In genomic region chr1:81449786-81450185, GRCh38 we compare ENCODE assay signal across 23 cellular contexts.
DNase-seq lines count a peak whose midpoint lies in the region; FAIRE-seq and TF ChIP-seq lines count a peak whose summit lies in the region.
"Had no signal": no experiment of that assay in that cellular context is flagged by ENCODE, and none has a peak within 500 bp of the region (broad histone marks: within the 10 kb centered on the region; RNA-seq: fewer than 3 reads in every experiment).

No MANE protein-coding gene starts in this region.

- intact Hi-C loops in mammary epithelial cell (cut with micrococcal nuclease) = loop anchor here (10.0 kb wide), 1 partner anchor 1235 kb away; no protein-coding TSS in a partner anchor
- intact Hi-C loops in MCF 10A (cut with micrococcal nuclease) = no loop called here
- intact Hi-C loops in activated T-helper 2 cell treated with anti-CD3 and anti-CD28 coated beads, Interferon-gamma antibody, Interleukin-2, Interleukin-4, amounts not matched to agents 10 μg/mL and 5 μg/mL and 100 μg/mL, durations not matched to agents 14 hours and 24 hours and 36 hours (cut with micrococcal nuclease) = no loop called here

- no peaks in the 10 kb centered on the region for H3K27me3 ChIP-seq in mammary epithelial cell (ENCODE audit: insufficient read depth, low read length)
- H3K27me3 ChIP-seq: MG63 had no signal

- no peak for FAIRE-seq in GM19239 (lab: Jason Lieb, UNC)
- FAIRE-seq: GM12891, H54, HTR-8/SVneo had no signal

- POLR2A ChIA-PET in MCF 10A (lab: Yijun Ruan, JAX) = interaction anchor here (1.2 kb wide), 1 partner anchor 16 kb away, joined by 3 read pairs; no protein-coding TSS in a partner anchor

- H3K27ac Mint-ChIP-seq in MCF 10A (ENCODE audit: low read depth, unreplicated experiment) = no peak overlapping the region
- no peak overlapping the region for H3K27ac Mint-ChIP-seq in activated T-helper 2 cell treated with anti-CD3 and anti-CD28 coated beads, Interferon-gamma antibody, Interleukin-2, Interleukin-4, amounts not matched to agents 10 μg/mL and 5 μg/mL and 100 μg/mL, durations not matched to agents 14 hours and 24 hours and 36 hours
- H3K27ac Mint-ChIP-seq: B cell; CD8-positive, alpha-beta T cell had no signal

- TF ChIP-seq CTCF in mammary epithelial cell (conservative IDR thresholded peaks at IDR 0.05 in 1 of 2, IDR thresholded peaks at IDR 0.05 in 1 of 2; ENCODE audit: extremely low read depth in 1 of 2, insufficient read depth in 1 of 2, low read depth in 1 of 2, low read length in 2 of 2) (no peak), MCF 10A (IDR thresholded peaks at IDR 0.05; ENCODE audit: unreplicated experiment) (no peak), epithelial cell of proximal tubule (conservative IDR thresholded peaks at IDR 0.05; ENCODE audit: low read depth, low read length) (no peak)

- 89% methylated on average over 2 of the region's 2 CpGs for WGBS in mammary epithelial cell (ENCODE audit: low coverage, missing lambda C conversion rate)

- H3K79me2 ChIP-seq in mammary epithelial cell (ENCODE audit: insufficient read depth, low read length) = no peaks in the 10 kb centered on the region

- no peak overlapping the region for H3K4me3 ChIP-seq in mammary epithelial cell (replicated peaks in 1 of 3; ENCODE audit: insufficient read depth in 1 of 3, low read depth in 2 of 3, low read length in 3 of 3)
- no peak overlapping the region for H3K4me3 ChIP-seq in epithelial cell of proximal tubule (ENCODE audit: low read depth, low read length)
- H3K4me3 ChIP-seq: MG63, SK-N-MC had no signal

- no peaks in the 10 kb centered on the region for H3K27me3 Mint-ChIP-seq in MCF 10A (ENCODE audit: insufficient read depth, unreplicated experiment)
- H3K27me3 Mint-ChIP-seq in activated T-helper 2 cell treated with anti-CD3 and anti-CD28 coated beads, Interferon-gamma antibody, Interleukin-2, Interleukin-4, amounts not matched to agents 10 μg/mL and 5 μg/mL and 100 μg/mL, durations not matched to agents 14 hours and 24 hours and 36 hours (ENCODE audit: low read depth) = no peaks in the 10 kb centered on the region
- H3K27me3 Mint-ChIP-seq: B cell had no signal

- H4K20me1 ChIP-seq in mammary epithelial cell (ENCODE audit: insufficient read depth, low read length) = no peaks in the 10 kb centered on the region

- dilution Hi-C loops in mammary epithelial cell (cut with HindIII; ENCODE audit: low sequenced_read_pairs) = no loop called here

- H3K4me3 Mint-ChIP-seq in MCF 10A (ENCODE audit: unreplicated experiment) = no peak overlapping the region
- no peak overlapping the region for H3K4me3 Mint-ChIP-seq in activated T-helper 2 cell treated with anti-CD3 and anti-CD28 coated beads, Interferon-gamma antibody, Interleukin-2, Interleukin-4, amounts not matched to agents 10 μg/mL and 5 μg/mL and 100 μg/mL, durations not matched to agents 14 hours and 24 hours and 36 hours (ENCODE audit: low read depth)
- H3K4me3 Mint-ChIP-seq: B cell; CD8-positive, alpha-beta T cell had no signal

- in situ Hi-C loops in mammary epithelial cell (cut with MboI; ENCODE audit: low sequenced_read_pairs in 2 of 2) = no loop called here

- H3K36me3 Mint-ChIP-seq in MCF 10A (ENCODE audit: insufficient read depth, unreplicated experiment) = no peaks in the 10 kb centered on the region
- no peaks in the 10 kb centered on the region for H3K36me3 Mint-ChIP-seq in activated T-helper 2 cell treated with anti-CD3 and anti-CD28 coated beads, Interferon-gamma antibody, Interleukin-2, Interleukin-4, amounts not matched to agents 10 μg/mL and 5 μg/mL and 100 μg/mL, durations not matched to agents 14 hours and 24 hours and 36 hours (ENCODE audit: low read depth)
- H3K36me3 Mint-ChIP-seq: CD8-positive, alpha-beta T cell had no signal

- peak; percentile 2 for DNase-seq in mammary epithelial cell
- no peak for DNase-seq in MCF 10A (ENCODE audit: unreplicated experiment)
- peak; percentile 19 for DNase-seq in epithelial cell of proximal tubule (ENCODE audit: low read depth)
- peak; percentile 82 for DNase-seq in kidney tubule cell (ENCODE audit: low spot score)
- DNase-seq in activated T-helper 2 cell treated with anti-CD3 and anti-CD28 coated beads, Interferon-gamma antibody, Interleukin-2, Interleukin-4, amounts not matched to agents 10 μg/mL and 5 μg/mL and 100 μg/mL, durations not matched to agents 14 hours and 24 hours and 36 hours (ENCODE audit: low spot score) = no peak
- DNase-seq in GM19239 (ENCODE audit: insufficient read length, low spot score) = no peak
- no peak for DNase-seq in RPMI8226
- DNase-seq: Caco-2; CD8-positive, alpha-beta T cell; EL; GF-D8; KBM-7; MG63; NCI-H2029; NCI-H526 treated with DMSO at 0.1 percent for 48 hours; SIG-M5 had no signal

- H3K4me2 ChIP-seq in mammary epithelial cell (ENCODE audit: insufficient read depth, low read depth, low read length) = no peak overlapping the region

- no peaks in the 10 kb centered on the region for H3K9me3 Mint-ChIP-seq in MCF 10A (ENCODE audit: unreplicated experiment)
- H3K9me3 Mint-ChIP-seq in activated T-helper 2 cell treated with anti-CD3 and anti-CD28 coated beads, Interferon-gamma antibody, Interleukin-2, Interleukin-4, amounts not matched to agents 10 μg/mL and 5 μg/mL and 100 μg/mL, durations not matched to agents 14 hours and 24 hours and 36 hours = no peaks in the 10 kb centered on the region

- no peak overlapping the region for H3K9ac ChIP-seq in mammary epithelial cell (ENCODE audit: insufficient read depth, low read length)

- BruUV-seq in mammary epithelial cell (replicated peaks; lab: Mats Ljungman, UMichigan) = no TSS peak
- BruUV-seq in MCF 10A (replicated peaks; lab: Mats Ljungman, UMichigan) = no TSS peak

- CTCF ChIA-PET in mammary epithelial cell (lab: Charles Lee; ENCODE audit: low non-redundant PET) (no interaction called here), MCF 10A (lab: Yijun Ruan, JAX) (interaction anchor here (0.6 kb wide), 1 partner anchor 29 kb away, joined by 3 read pairs; no protein-coding TSS in a partner anchor)

- no peaks in the 10 kb centered on the region for H3K9me3 ChIP-seq in mammary epithelial cell (replicated peaks; ENCODE audit: insufficient read depth, low read length)
- H3K9me3 ChIP-seq: Caco-2, MG63 had no signal

- no peaks in the 10 kb centered on the region for H3K36me3 ChIP-seq in mammary epithelial cell (ENCODE audit: insufficient read depth, low read length)
- H3K36me3 ChIP-seq: MG63 had no signal

- no peaks in the 10 kb centered on the region for H3K4me1 ChIP-seq in mammary epithelial cell (ENCODE audit: insufficient read depth, low read length)
- H3K4me1 ChIP-seq: Caco-2 had no signal

- peaks cover 11% of the 10 kb centered on the region for H3K4me1 Mint-ChIP-seq in MCF 10A (ENCODE audit: insufficient read depth, unreplicated experiment)
- H3K4me1 Mint-ChIP-seq in activated T-helper 2 cell treated with anti-CD3 and anti-CD28 coated beads, Interferon-gamma antibody, Interleukin-2, Interleukin-4, amounts not matched to agents 10 μg/mL and 5 μg/mL and 100 μg/mL, durations not matched to agents 14 hours and 24 hours and 36 hours (ENCODE audit: low read depth) = no peaks in the 10 kb centered on the region
- H3K4me1 Mint-ChIP-seq: B cell had no signal

- no peak overlapping the region for H2AFZ ChIP-seq in mammary epithelial cell (ENCODE audit: low read depth, low read length)

- no peak overlapping the region for H3K27ac ChIP-seq in mammary epithelial cell (ENCODE audit: insufficient read depth, low read depth, low read length)
- H3K27ac ChIP-seq: 22Rv1, C4-2B, SK-N-MC had no signal

Comparison
In these comparisons a context has a peak if more than half of its experiments do, and no peak if none do; other contexts are left out.
1. DNase-seq: peak in mammary epithelial cell (single experiment), epithelial cell of proximal tubule (single experiment) and kidney tubule cell (single experiment); none in MCF 10A (single experiment), activated T-helper 2 cell treated with anti-CD3 and anti-CD28 coated beads, Interferon-gamma antibody, Interleukin-2, Interleukin-4, amounts not matched to agents 10 μg/mL and 5 μg/mL and 100 μg/mL, durations not matched to agents 14 hours and 24 hours and 36 hours (single experiment), GM19239 (single experiment) and RPMI8226 (single experiment).